In genomic region chr2:42184346-42184745, GRCh38 we compare ENCODE assay signal across 21 cellular contexts. TPM values are rescaled to one million over a fixed set of nuclear protein-coding genes. Genes with fewer than 3 reads are reported as not detected.
DNase-seq lines count a peak whose midpoint lies in the region; ATAC-seq and TF ChIP-seq lines count a peak whose summit lies in the region.
"Had no signal": no experiment of that assay in that cellular context is flagged by ENCODE, and none has a peak within 500 bp of the region (broad histone marks: within the 10 kb centered on the region; RNA-seq: fewer than 3 reads in every experiment).

No MANE protein-coding gene starts in this region.

- DNase-seq in A673 (ENCODE audit: low spot score) (no peak), Caco-2 (no peak), WERI-Rb-1 (no peak), kidney glomerular epithelial cell (lab: John Stamatoyannopoulos, UW) (no peak), EL (no peak)
- DNase-seq in activated CD4-positive, alpha-beta T cell treated with anti-CD3 and anti-CD28 coated beads for 36 hours: no peak
- DNase-seq: activated CD8-positive, alpha-beta memory T cell treated with anti-CD3 and anti-CD28 coated beads, Interleukin-2, amount 50 U/mL, for 4 hours; activated naive CD4-positive, alpha-beta T cell; COR-L47; glutamatergic neuron; GM23248; NCI-H146; NCI-H82 had no signal

- TF ChIP-seq RAD21 in liver (IDR thresholded peaks at IDR 0.05): no peak

- no peaks in the 10 kb centered on the region for H3K9me3 Mint-ChIP-seq in Caco-2 (ENCODE audit: unreplicated experiment)
- H3K9me3 Mint-ChIP-seq in activated CD4-positive, alpha-beta T cell treated with anti-CD3 and anti-CD28 coated beads for 36 hours (ENCODE audit: low read depth): no peaks in the 10 kb centered on the region
- H3K9me3 Mint-ChIP-seq: T-helper 2 cell treated with Interferon-gamma antibody and Interleukin-4, amounts not matched to agents 5 μg/mL and 100 μg/mL, for 36 hours had no signal

- no TSS peak for BruUV-seq in A673 (replicated peaks; lab: Mats Ljungman, UMichigan)
- no TSS peak for BruUV-seq in Caco-2 (replicated peaks; lab: Mats Ljungman, UMichigan)

- CTCF ChIA-PET in A673 (lab: Charles Lee): no interaction called here
- CTCF ChIA-PET in Caco-2 (lab: Charles Lee): no interaction called here
- CTCF ChIA-PET in activated CD4-positive, alpha-beta T cell treated with anti-CD3 and anti-CD28 coated beads for 36 hours (lab: Charles Lee): no interaction called here

- peak overlapping the region in 1 of 2 donors; percentile 49 for H3K9ac ChIP-seq in liver (ENCODE audit: low read depth in 1 of 2, low read length in 2 of 2)
- H3K9ac ChIP-seq: GM23248 had no signal

- no peak overlapping the region for H3K4me3 Mint-ChIP-seq in Caco-2 (ENCODE audit: unreplicated experiment)
- no peak overlapping the region for H3K4me3 Mint-ChIP-seq in activated CD4-positive, alpha-beta T cell treated with anti-CD3 and anti-CD28 coated beads for 36 hours
- H3K4me3 Mint-ChIP-seq: T-helper 2 cell treated with Interferon-gamma antibody and Interleukin-4, amounts not matched to agents 5 μg/mL and 100 μg/mL, for 36 hours had no signal

- no peak for ATAC-seq in GM21786 (IDR thresholded peaks at IDR 0.05; ENCODE audit: unreplicated experiment)
- ATAC-seq in activated CD4-positive, alpha-beta T cell treated with anti-CD3 and anti-CD28 coated beads for 36 hours: no peak
- ATAC-seq: left lobe of liver, Panc1 had no signal

- TF ChIP-seq CTCF in A673 (conservative IDR thresholded peaks at IDR 0.05; ENCODE audit: low read depth, low read length) (peak; percentile 22; the same call in 1 of the 2 replicates), Caco-2 (IDR thresholded peaks at IDR 0.05; ENCODE audit: insufficient read depth in 1 of 2, low read depth in 1 of 2, low read length in 1 of 2, severe bottlenecking in 1 of 2, unreplicated experiment in 1 of 2) (no peak), WERI-Rb-1 (IDR thresholded peaks at IDR 0.05; ENCODE audit: low read depth, low read length) (peak; percentile 26; the same call in 1 of the 2 replicates), liver (IDR thresholded peaks at IDR 0.05; ENCODE audit: low read depth, low read length, missing input control) (no peak)

- no peaks in the 10 kb centered on the region for H3K27me3 ChIP-seq in A673 (replicated peaks; ENCODE audit: insufficient read depth, low read depth, low read length, poor library complexity)
- H3K27me3 ChIP-seq in Caco-2 (replicated peaks; ENCODE audit: control insufficient read depth, insufficient read depth, low read length): no peaks in the 10 kb centered on the region
- H3K27me3 ChIP-seq in WERI-Rb-1 (ENCODE audit: insufficient read depth, low read depth, severe bottlenecking): no peaks in the 10 kb centered on the region
- no peaks in the 10 kb centered on the region for H3K27me3 ChIP-seq in liver (ENCODE audit: control insufficient read depth in 4 of 4, insufficient read depth in 4 of 4, low read length in 3 of 4)
- H3K27me3 ChIP-seq: right atrium auricular region, SJCRH30 had no signal

- POLR2A ChIA-PET in A673 (lab: Charles Lee; ENCODE audit: low non-redundant PET) (no interaction called here), Caco-2 (lab: Charles Lee) (no interaction called here)
- POLR2A ChIA-PET in activated CD4-positive, alpha-beta T cell treated with anti-CD3 and anti-CD28 coated beads for 36 hours (lab: Charles Lee): no interaction called here

- H3K9me3 ChIP-seq in A673 (ENCODE audit: low read depth, low read length, poor library complexity, severe bottlenecking): no peaks in the 10 kb centered on the region
- H3K9me3 ChIP-seq in Caco-2: no peaks in the 10 kb centered on the region
- no peaks in the 10 kb centered on the region for H3K9me3 ChIP-seq in WERI-Rb-1 (ENCODE audit: severe bottlenecking)
- no peaks in the 10 kb centered on the region for H3K9me3 ChIP-seq in liver (ENCODE audit: control insufficient read depth in 4 of 4, low read length in 3 of 4)
- H3K9me3 ChIP-seq: right atrium auricular region, SJCRH30, thoracic aorta had no signal

- peak overlapping the region; percentile 9 for H3K27ac Mint-ChIP-seq in Caco-2 (ENCODE audit: unreplicated experiment)
- no peak overlapping the region for H3K27ac Mint-ChIP-seq in activated CD4-positive, alpha-beta T cell treated with anti-CD3 and anti-CD28 coated beads for 36 hours
- H3K27ac Mint-ChIP-seq: T-helper 2 cell treated with Interferon-gamma antibody and Interleukin-4, amounts not matched to agents 5 μg/mL and 100 μg/mL, for 36 hours had no signal

- peaks cover 25% of the 10 kb centered on the region for H3K36me3 Mint-ChIP-seq in Caco-2 (ENCODE audit: insufficient read depth, unreplicated experiment)
- peaks cover 17% of the 10 kb centered on the region for H3K36me3 Mint-ChIP-seq in activated CD4-positive, alpha-beta T cell treated with anti-CD3 and anti-CD28 coated beads for 36 hours (ENCODE audit: low read depth)

- 88% methylated on average over 3 of the region's 3 CpGs for WGBS in liver

- H3K27ac ChIP-seq in A673 (ENCODE audit: low read depth, low read length, poor library complexity, severe bottlenecking): no peak overlapping the region
- H3K27ac ChIP-seq in WERI-Rb-1: no peak overlapping the region
- H3K27ac ChIP-seq in liver (ENCODE audit: low read depth in 1 of 2, low read length in 2 of 2): peak overlapping the region; percentile 21 to 46
- H3K27ac ChIP-seq: GM23248 had no signal

- H3K4me1 ChIP-seq in A673 (ENCODE audit: insufficient read depth, low read length, poor library complexity, severe bottlenecking): peaks cover 5% of the 10 kb centered on the region
- peaks cover 60% of the 10 kb centered on the region for H3K4me1 ChIP-seq in Caco-2
- peaks cover 4 to 52% (median 43%) of the 10 kb centered on the region in 4 donors for H3K4me1 ChIP-seq in liver (ENCODE audit: control insufficient read depth in 4 of 4, insufficient read depth in 4 of 4, low read length in 3 of 4)

- H3K36me3 ChIP-seq in A673 (ENCODE audit: insufficient read depth, low read length, poor library complexity, severe bottlenecking): no peaks in the 10 kb centered on the region
- H3K36me3 ChIP-seq in Caco-2 (ENCODE audit: control insufficient read depth, insufficient read depth, low read length): peaks cover 1% of the 10 kb centered on the region; the same call in 1 of the 2 replicates
- H3K36me3 ChIP-seq in WERI-Rb-1: peaks cover 6% of the 10 kb centered on the region; the same call in 1 of the 2 replicates
- H3K36me3 ChIP-seq in liver (ENCODE audit: control insufficient read depth in 4 of 4, insufficient read depth in 3 of 4, low read depth in 1 of 4, low read length in 3 of 4): no peaks in the 10 kb centered on the region
- H3K36me3 ChIP-seq: right atrium auricular region, thoracic aorta had no signal

- intact Hi-C loops in A673 (cut with micrococcal nuclease; ENCODE audit: unreplicated experiment): no loop called here
- intact Hi-C loops in Caco-2 (cut with micrococcal nuclease; ENCODE audit: unreplicated experiment): no loop called here
- intact Hi-C loops in activated CD4-positive, alpha-beta T cell treated with anti-CD3 and anti-CD28 coated beads for 36 hours (cut with DNase I, micrococcal nuclease): no loop called here

- peaks cover 20% of the 10 kb centered on the region for H3K4me1 Mint-ChIP-seq in Caco-2 (ENCODE audit: low read depth, unreplicated experiment)
- H3K4me1 Mint-ChIP-seq in activated CD4-positive, alpha-beta T cell treated with anti-CD3 and anti-CD28 coated beads for 36 hours: peaks cover 68% of the 10 kb centered on the region

- H3K4me3 ChIP-seq in A673 (ENCODE audit: low read depth, low read length, poor library complexity, severe bottlenecking): no peak overlapping the region
- H3K4me3 ChIP-seq in Caco-2 (ENCODE audit: low read depth, low read length): no peak overlapping the region
- H3K4me3 ChIP-seq in WERI-Rb-1 (ENCODE audit: low read depth, low read length): no peak overlapping the region
- H3K4me3 ChIP-seq in liver (ENCODE audit: low read depth in 1 of 3, low read length in 3 of 3): no peak overlapping the region
- H3K4me3 ChIP-seq: GM23248, right atrium auricular region, SJCRH30 had no signal

- no peaks in the 10 kb centered on the region for H3K27me3 Mint-ChIP-seq in Caco-2 (ENCODE audit: insufficient read depth, unreplicated experiment)
- no peaks in the 10 kb centered on the region for H3K27me3 Mint-ChIP-seq in activated CD4-positive, alpha-beta T cell treated with anti-CD3 and anti-CD28 coated beads for 36 hours

TF ChIP-seq in liver, 16 proteins besides CTCF, POLR2A, EP300 and RAD21 (continues in another document):
- TF ChIP-seq GABPA (IDR thresholded peaks at IDR 0.05 in 1 of 2, conservative IDR thresholded peaks at IDR 0.05 in 1 of 2): no peak
- TF ChIP-seq JUND (IDR thresholded peaks at IDR 0.05): no peak
- no peak for TF ChIP-seq FOXA2 (IDR thresholded peaks at IDR 0.05)
- TF ChIP-seq MAX (IDR thresholded peaks at IDR 0.05): no peak
- no peak for TF ChIP-seq ZBTB33 (IDR thresholded peaks at IDR 0.05)
- no peak for TF ChIP-seq TAF1 (conservative IDR thresholded peaks at IDR 0.05)
- TF ChIP-seq HNF4A (conservative IDR thresholded peaks at IDR 0.05): no peak
- TF ChIP-seq NR2F2 (IDR thresholded peaks at IDR 0.05): no peak
- TF ChIP-seq EGR1 (IDR thresholded peaks at IDR 0.05; ENCODE audit: low read depth in 2 of 2): no peak
- no peak for TF ChIP-seq SP1 (IDR thresholded peaks at IDR 0.05)
- TF ChIP-seq FOXA1 (IDR thresholded peaks at IDR 0.05): no peak
- no peak for TF ChIP-seq RXRA (IDR thresholded peaks at IDR 0.05)

RNA-seq across cellular contexts. Expression of gene EML4, which starts 15.2 kb away (rescaled TPM):
- 93.7 and 103 TPM in 2 replicates for total RNA-seq in A673 (2021)
- total RNA-seq in Caco-2 (2022): 122 and 125 TPM in 2 replicates
- total RNA-seq in liver: 10 to 100 TPM; 34.5 to 49.6 TPM
- 10 to 100 TPM; 12.8 to 35.1 TPM for polyA plus RNA-seq in liver
- total RNA-seq in activated CD4-positive, alpha-beta T cell treated with anti-CD3 and anti-CD28 coated beads for 36 hours: 10 to 100 TPM; 72.1 to 74.1 TPM

Comparison
In these comparisons a context has a peak if more than half of its experiments do, and no peak if none do; other contexts are left out.
1. H3K27ac ChIP-seq: peak in liver (2 of 2); none in A673 (single experiment) and WERI-Rb-1 (single experiment).
2. CTCF ChIP-seq: peak in A673 (single experiment) and WERI-Rb-1 (single experiment); none in Caco-2 (0 of 2) and liver (single experiment).